Comparison of ENCODE assay signal across 8 cellular contexts in genomic region chr2:216371756-216372702, GRCh38. TPM values are rescaled to one million over a fixed set of nuclear protein-coding genes. Genes with fewer than 3 reads are reported as not detected.
DNase-seq lines count a peak whose midpoint lies in the region; ATAC-seq lines count a peak whose summit lies in the region.

Gene MARCHF4, minus strand, starts transcription at chr2:216372483. Its CDS starts 2,223 bp downstream, at chr2:216370260.

- CTCF ChIA-PET in activated CD4-positive, alpha-beta T cell treated with anti-CD3 and anti-CD28 coated beads for 36 hours (lab: Charles Lee): interaction anchor here (0.8 kb wide), 1 partner anchor 23 kb away, joined by 3 read pairs; no protein-coding TSS in a partner anchor

- no peaks in the 10 kb centered on the region for H3K9me3 Mint-ChIP-seq in activated CD4-positive, alpha-beta T cell treated with anti-CD3 and anti-CD28 coated beads for 36 hours (ENCODE audit: low read depth)
- no peaks in the 10 kb centered on the region for H3K9me3 Mint-ChIP-seq in central memory CD8-positive, alpha-beta T cell
- H3K9me3 Mint-ChIP-seq in immature natural killer cell: peaks cover 0 to 9% (median 1%) of the 10 kb centered on the region in 6 donors

- ATAC-seq in activated CD4-positive, alpha-beta T cell treated with anti-CD3 and anti-CD28 coated beads for 36 hours: peak; percentile 46
- ATAC-seq in central memory CD8-positive, alpha-beta T cell (replicated peaks; ENCODE audit: extremely low read depth, poor library complexity, severe bottlenecking): peak; percentile 83
- ATAC-seq in GM18511 (IDR thresholded peaks at IDR 0.05; ENCODE audit: unreplicated experiment) (no peak), HG02610 (IDR thresholded peaks at IDR 0.05; ENCODE audit: unreplicated experiment) (no peak)

- DNase-seq in GM04503 (ENCODE audit: low read depth): peak; percentile 53
- DNase-seq in NCI-H2029 treated with DMSO at 0.1 percent for 48 hours (lab: John Stamatoyannopoulos, UW): peak; percentile 28
- peak; percentile 81 for DNase-seq in activated CD4-positive, alpha-beta T cell treated with anti-CD3 and anti-CD28 coated beads for 36 hours
- peak; percentile 47 to 66 for DNase-seq in central memory CD8-positive, alpha-beta T cell (ENCODE audit: low spot score in 2 of 2)
- peak; percentile 66 to 73 (median 71) for DNase-seq in immature natural killer cell
- DNase-seq in smooth muscle cell of the brain vasculature (ENCODE audit: low read depth, low spot score): peak; percentile 50

- intact Hi-C loops in activated CD4-positive, alpha-beta T cell treated with anti-CD3 and anti-CD28 coated beads for 36 hours (cut with DNase I, micrococcal nuclease): loop anchor here (1.0 to 2.0 kb wide), 2 partner anchors 23 kb away; no protein-coding TSS in a partner anchor

- H3K4me3 Mint-ChIP-seq in activated CD4-positive, alpha-beta T cell treated with anti-CD3 and anti-CD28 coated beads for 36 hours: no peak within 1 kb of the TSS
- H3K4me3 Mint-ChIP-seq in central memory CD8-positive, alpha-beta T cell: peak within 1 kb of the TSS; percentile 46
- peak within 1 kb of the TSS; percentile 5 to 59 (median 55) for H3K4me3 Mint-ChIP-seq in immature natural killer cell

- H3K27me3 Mint-ChIP-seq in activated CD4-positive, alpha-beta T cell treated with anti-CD3 and anti-CD28 coated beads for 36 hours: peaks cover 42% of the 10 kb centered on the region
- peaks cover 88% of the 10 kb centered on the region for H3K27me3 Mint-ChIP-seq in central memory CD8-positive, alpha-beta T cell
- H3K27me3 Mint-ChIP-seq in immature natural killer cell (ENCODE audit: low read depth in 3 of 3): peaks cover 22 to 60% (median 32%) of the 10 kb centered on the region in 3 donors

- no peaks in the 10 kb centered on the region for H3K36me3 Mint-ChIP-seq in activated CD4-positive, alpha-beta T cell treated with anti-CD3 and anti-CD28 coated beads for 36 hours (ENCODE audit: low read depth)
- H3K36me3 Mint-ChIP-seq in central memory CD8-positive, alpha-beta T cell (ENCODE audit: insufficient read depth): peaks cover 8% of the 10 kb centered on the region
- peaks cover 0 to 4% (median 0%) of the 10 kb centered on the region in 3 donors for H3K36me3 Mint-ChIP-seq in immature natural killer cell

- no peak within 1 kb of the TSS for H3K27ac Mint-ChIP-seq in activated CD4-positive, alpha-beta T cell treated with anti-CD3 and anti-CD28 coated beads for 36 hours
- H3K27ac Mint-ChIP-seq in central memory CD8-positive, alpha-beta T cell (ENCODE audit: low read depth): peak within 1 kb of the TSS; percentile 24
- no peak within 1 kb of the TSS for H3K27ac Mint-ChIP-seq in immature natural killer cell

- H3K4me1 Mint-ChIP-seq in activated CD4-positive, alpha-beta T cell treated with anti-CD3 and anti-CD28 coated beads for 36 hours: peaks cover 21% of the 10 kb centered on the region
- peaks cover 20% of the 10 kb centered on the region for H3K4me1 Mint-ChIP-seq in central memory CD8-positive, alpha-beta T cell
- H3K4me1 Mint-ChIP-seq in immature natural killer cell: peaks cover 14 to 16% of the 10 kb centered on the region in 2 donors

- POLR2A ChIA-PET in activated CD4-positive, alpha-beta T cell treated with anti-CD3 and anti-CD28 coated beads for 36 hours (lab: Charles Lee): no interaction called here

RNA-seq across cellular contexts. Expression of gene MARCHF4, which starts in this region (rescaled TPM):
- total RNA-seq in activated CD4-positive, alpha-beta T cell treated with anti-CD3 and anti-CD28 coated beads for 36 hours: not detected
- under 1 TPM in 1 of 3 donors, not detected in 2; 0.19 TPM for polyA plus RNA-seq in immature natural killer cell

Comparison
In these comparisons a context has a peak if more than half of its experiments do, and no peak if none do; other contexts are left out.
1. Peak in DNase-seq and ATAC-seq in activated CD4-positive, alpha-beta T cell treated with anti-CD3 and anti-CD28 coated beads for 36 hours; RNA of the gene not detected or under 1 TPM.
2. Peak in DNase-seq in immature natural killer cell; RNA of the gene not detected or under 1 TPM.
3. DNase-seq: peak in every context shown above with its lines; median percentile 81 in activated CD4-positive, alpha-beta T cell treated with anti-CD3 and anti-CD28 coated beads for 36 hours; 71 in immature natural killer cell; 56 in central memory CD8-positive, alpha-beta T cell; 53 in GM04503; 50 in smooth muscle cell of the brain vasculature; 28 in NCI-H2029 treated with DMSO at 0.1 percent for 48 hours.